ENCODE assay signal across 29 cellular contexts in genomic region chr14:89635615-89636014, GRCh38.
A peak's percentile ranks its signal among the peaks of the same experiment; 100 is the strongest.
DNase-seq lines count a peak whose midpoint lies in the region; ATAC-seq, FAIRE-seq and TF ChIP-seq lines count a peak whose summit lies in the region.
"Had no signal": no experiment of that assay in that cellular context is flagged by ENCODE, and none has a peak within 500 bp of the region (broad histone marks: within the 10 kb centered on the region; RNA-seq: fewer than 3 reads in every experiment).

No MANE protein-coding gene starts in this region.

- H3K27me3 ChIP-seq in astrocyte (ENCODE audit: insufficient read depth, low read length) = no peaks in the 10 kb centered on the region
- H3K27me3 ChIP-seq: MG63, SJCRH30 had no signal

- no peak overlapping the region for H3K27ac ChIP-seq in astrocyte (ENCODE audit: low read depth, low read length)
- H3K27ac ChIP-seq: 22Rv1, PC-9, SJCRH30 had no signal

- no peak for ATAC-seq in GM19467 (IDR thresholded peaks at IDR 0.05; ENCODE audit: unreplicated experiment)
- ATAC-seq: GM23338, Right ventricle myocardium inferior had no signal

- H4K20me1 ChIP-seq in astrocyte (ENCODE audit: insufficient read depth, low read length) = no peaks in the 10 kb centered on the region

- H3K9me3 Mint-ChIP-seq in astrocyte (ENCODE audit: unreplicated experiment) (peaks cover 2% of the 10 kb centered on the region), osteocyte (ENCODE audit: unreplicated experiment) (peaks cover 5% of the 10 kb centered on the region)
- H3K9me3 Mint-ChIP-seq: HFFc6 had no signal

- H3K4me3 Mint-ChIP-seq in astrocyte (ENCODE audit: unreplicated experiment) (no peak overlapping the region), osteocyte (ENCODE audit: unreplicated experiment) (no peak overlapping the region)
- H3K4me3 Mint-ChIP-seq: CD4-positive, CD25-positive, alpha-beta regulatory T cell; GM23338; HFFc6 had no signal

- H3K27ac Mint-ChIP-seq in astrocyte (ENCODE audit: unreplicated experiment) (peak overlapping the region; percentile 55), osteocyte (ENCODE audit: unreplicated experiment) (peak overlapping the region; percentile 0)
- H3K27ac Mint-ChIP-seq: CD4-positive, CD25-positive, alpha-beta regulatory T cell; GM23338; HFFc6 had no signal

- H3K9ac ChIP-seq in astrocyte (ENCODE audit: low read length) = no peak overlapping the region

- no peak for TF ChIP-seq CTCF in astrocyte (IDR thresholded peaks at IDR 0.05; ENCODE audit: insufficient read depth, low read depth, low read length)
- no peak for TF ChIP-seq CTCF in osteocyte (IDR thresholded peaks at IDR 0.05)

- peak; percentile 55 for DNase-seq in NCI-H82 (lab: John Stamatoyannopoulos, UW)
- DNase-seq in NCI-H82 treated with DMSO at 0.1 percent for 48 hours (lab: John Stamatoyannopoulos, UW; ENCODE audit: unreplicated experiment) = no peak
- DNase-seq in astrocyte (ENCODE audit: low read depth) = no peak
- DNase-seq in fibroblast of peridontal ligament (ENCODE audit: extremely low read depth) = peak; percentile 88
- DNase-seq in osteocyte (ENCODE audit: extremely low spot score, unreplicated experiment) = no peak
- DNase-seq in DMS153 treated with DMSO at 0.1 percent for 48 hours (lab: John Stamatoyannopoulos, UW; ENCODE audit: unreplicated experiment) = no peak
- no peak for DNase-seq in GOT3 (lab: John Stamatoyannopoulos, UW)
- DNase-seq: CD4-positive, CD25-positive, alpha-beta regulatory T cell; DMS53; HFFc6; KG1; MG63; NCI-H1105 treated with DMSO at 0.1 percent for 48 hours; NCI-H146; NCI-H1930; NCI-H2107; NCI-H446; NCI-H524 treated with DMSO at 0.1 percent for 48 hours; NCI-H774; PC-9; SJCRH30 had no signal

- peaks cover 19% of the 10 kb centered on the region for H3K4me1 Mint-ChIP-seq in astrocyte (ENCODE audit: low read depth, unreplicated experiment)
- H3K4me1 Mint-ChIP-seq in osteocyte (ENCODE audit: unreplicated experiment) = peaks cover 25% of the 10 kb centered on the region

- no peaks in the 10 kb centered on the region for H3K36me3 ChIP-seq in astrocyte (ENCODE audit: insufficient read depth, low read length)
- H3K36me3 ChIP-seq: HAP-1, MG63, SJCRH30 had no signal

- H3K4me1 ChIP-seq in astrocyte (ENCODE audit: insufficient read depth, low read length) = peaks cover 12% of the 10 kb centered on the region

- FAIRE-seq in astrocyte (lab: Jason Lieb, UNC) = no peak
- FAIRE-seq: D721Med, G401.6, HTR-8/SVneo had no signal

- H3K36me3 Mint-ChIP-seq in astrocyte (ENCODE audit: low read depth, unreplicated experiment) (no peaks in the 10 kb centered on the region), osteocyte (ENCODE audit: unreplicated experiment) (no peaks in the 10 kb centered on the region)
- H3K36me3 Mint-ChIP-seq: CD4-positive, CD25-positive, alpha-beta regulatory T cell had no signal

- no peaks in the 10 kb centered on the region for H3K9me3 ChIP-seq in astrocyte (ENCODE audit: insufficient read depth, low read depth, low read length)
- H3K9me3 ChIP-seq: HAP-1, MG63, SJCRH30 had no signal

- peak overlapping the region; percentile 7 for H3K4me2 ChIP-seq in astrocyte (ENCODE audit: low read length)
- H3K4me2 ChIP-seq: GM23338, PC-9 had no signal

- no peak overlapping the region for H2AFZ ChIP-seq in astrocyte (ENCODE audit: low read depth, low read length)
- H2AFZ ChIP-seq: GM23338, PC-9 had no signal

- no peaks in the 10 kb centered on the region for H3K27me3 Mint-ChIP-seq in astrocyte (ENCODE audit: low read depth, unreplicated experiment)
- no peaks in the 10 kb centered on the region for H3K27me3 Mint-ChIP-seq in osteocyte (ENCODE audit: unreplicated experiment)
- H3K27me3 Mint-ChIP-seq: CD4-positive, CD25-positive, alpha-beta regulatory T cell had no signal

- H3K4me3 ChIP-seq in astrocyte (ENCODE audit: insufficient read depth, low read depth, low read length) = no peak overlapping the region
- H3K4me3 ChIP-seq: GM23338, HAP-1, MG63, PC-9, SJCRH30 had no signal

- H3K79me2 ChIP-seq in astrocyte (ENCODE audit: insufficient read depth, low read length) = no peaks in the 10 kb centered on the region

Comparison
In these comparisons a context has a peak if more than half of its experiments do, and no peak if none do; other contexts are left out.
1. DNase-seq: peak in NCI-H82 (single experiment) and fibroblast of peridontal ligament (single experiment); none in NCI-H82 treated with DMSO at 0.1 percent for 48 hours (single experiment), astrocyte (single experiment), osteocyte (single experiment), DMS153 treated with DMSO at 0.1 percent for 48 hours (single experiment) and GOT3 (single experiment).